8 cellular contexts compared by ENCODE assay signal in genomic region chr19:41706741-41707501, GRCh38. TPM values are rescaled to one million over a fixed set of nuclear protein-coding genes. Genes with fewer than 3 reads are reported as not detected.
DNase-seq lines count a peak whose midpoint lies in the region; ATAC-seq, FAIRE-seq and TF ChIP-seq lines count a peak whose summit lies in the region.

No MANE protein-coding gene starts in this region.

- H3K27ac ChIP-seq in HUES6 (ENCODE audit: low read depth, low read length), result no peak overlapping the region
- no peak overlapping the region for H3K27ac ChIP-seq in OCI-LY1 (ENCODE audit: low read depth, low read length, poor library complexity, severe bottlenecking)
- no peak overlapping the region for H3K27ac ChIP-seq in fibroblast of lung (ENCODE audit: insufficient read depth, low read length)
- no peak overlapping the region for H3K27ac ChIP-seq in pancreas

- peak; percentile 77 for DNase-seq in DMS53 treated with DMSO at 0.1 percent for 48 hours (lab: John Stamatoyannopoulos, UW; ENCODE audit: unreplicated experiment)
- DNase-seq in activated T-cell treated with anti-CD3 and anti-CD28 coated beads for 24 hours (ENCODE audit: low read depth), result peak; percentile 58
- peak in 1 of 2 donors; percentile 3 for DNase-seq in fibroblast of lung (ENCODE audit: low read depth in 2 of 2)
- DNase-seq in pancreas, result peak; percentile 54 to 88 (median 76)

- H3K9me3 ChIP-seq in HUES6 (ENCODE audit: control insufficient read depth, insufficient read depth, low read depth, low read length) (no peaks in the 10 kb centered on the region), OCI-LY1 (ENCODE audit: low read length) (no peaks in the 10 kb centered on the region), fibroblast of lung (ENCODE audit: control insufficient read depth, insufficient read depth, low read depth, low read length) (no peaks in the 10 kb centered on the region), pancreas (no peaks in the 10 kb centered on the region)

- no peak for FAIRE-seq in pancreas (lab: Jason Lieb, UNC)

- H3K36me3 ChIP-seq in HUES6 (ENCODE audit: control insufficient read depth, insufficient read depth, low read length) (no peaks in the 10 kb centered on the region), OCI-LY1 (ENCODE audit: insufficient read depth, low read length) (no peaks in the 10 kb centered on the region), fibroblast of lung (ENCODE audit: control insufficient read depth, insufficient read depth, low read length) (no peaks in the 10 kb centered on the region), pancreas (no peaks in the 10 kb centered on the region)

- 12 to 15% methylated on average over 24 to 26 of the region's 26 CpGs for WGBS in pancreas, 2 donors

- H3K4me2 ChIP-seq in OCI-LY1 (ENCODE audit: low read length), result peak overlapping the region; percentile 54
- H3K4me2 ChIP-seq in fibroblast of lung (ENCODE audit: extremely low read depth, insufficient read depth, low read length), result no peak overlapping the region

- TF ChIP-seq CTCF in OCI-LY1 (IDR thresholded peaks at IDR 0.05; ENCODE audit: low read length) (peak; percentile 100), fibroblast of lung (conservative IDR thresholded peaks at IDR 0.05 in 1 of 2, IDR thresholded peaks at IDR 0.05 in 1 of 2; ENCODE audit: low read depth in 1 of 2, low read length in 2 of 2) (peak; percentile 28 to 45), pancreas (IDR thresholded peaks at IDR 0.05) (peak; percentile 73 to 96 (median 90))

- ATAC-seq in pancreas, result peak; percentile 95 to 97 (median 96)
- ATAC-seq in HG03378 (IDR thresholded peaks at IDR 0.05; ENCODE audit: unreplicated experiment), result no peak
- ATAC-seq in HG03432 (IDR thresholded peaks at IDR 0.05; ENCODE audit: unreplicated experiment), result no peak

- no peak overlapping the region for H3K9ac ChIP-seq in HUES6 (ENCODE audit: low read length)
- no peak overlapping the region for H3K9ac ChIP-seq in OCI-LY1 (ENCODE audit: low read length)
- no peak overlapping the region for H3K9ac ChIP-seq in fibroblast of lung (ENCODE audit: insufficient read depth, low read length)

- H3K79me2 ChIP-seq in OCI-LY1 (ENCODE audit: insufficient read depth, low read length) (no peaks in the 10 kb centered on the region), fibroblast of lung (ENCODE audit: control insufficient read depth, insufficient read depth, low read length) (no peaks in the 10 kb centered on the region)

- H3F3A ChIP-seq in OCI-LY1 (ENCODE audit: insufficient read depth, low read length), result no peaks in the 10 kb centered on the region

- H3K27me3 ChIP-seq in HUES6 (ENCODE audit: control insufficient read depth, insufficient read depth, low read length) (peaks cover 46% of the 10 kb centered on the region), OCI-LY1 (ENCODE audit: insufficient read depth, low read length) (no peaks in the 10 kb centered on the region; the same call in 1 of the 2 replicates), fibroblast of lung (ENCODE audit: control insufficient read depth, insufficient read depth, low read length) (no peaks in the 10 kb centered on the region), pancreas (no peaks in the 10 kb centered on the region)

- H3K4me3 ChIP-seq in HUES6 (ENCODE audit: low read depth, low read length) (peak overlapping the region; percentile 61), OCI-LY1 (ENCODE audit: low read depth, low read length, poor library complexity, severe bottlenecking) (peak overlapping the region; percentile 34), fibroblast of lung (replicated peaks in 1 of 4; ENCODE audit: control extremely low read depth in 1 of 4, insufficient read depth in 1 of 4, low read depth in 3 of 4, low read length in 4 of 4) (no peak overlapping the region), pancreas (peak overlapping the region in 2 of 4 donors; percentile 33 to 44)

- H4K20me1 ChIP-seq in OCI-LY1 (ENCODE audit: insufficient read depth, low read length) (no peaks in the 10 kb centered on the region), fibroblast of lung (ENCODE audit: control insufficient read depth, extremely low read depth, insufficient read depth, low read length) (no peaks in the 10 kb centered on the region)

- H3K9me2 ChIP-seq in OCI-LY1 (ENCODE audit: low read depth, low read length), result no peaks in the 10 kb centered on the region

- intact Hi-C loops in pancreas (cut with DNase I), result no loop called here

- no peak overlapping the region for H2AFZ ChIP-seq in OCI-LY1 (ENCODE audit: low read length)
- no peak overlapping the region for H2AFZ ChIP-seq in fibroblast of lung (ENCODE audit: low read length)

- H3K4me1 ChIP-seq in HUES6 (ENCODE audit: control insufficient read depth, insufficient read depth, low read length), result no peaks in the 10 kb centered on the region
- H3K4me1 ChIP-seq in OCI-LY1 (ENCODE audit: insufficient read depth, low read length, severe bottlenecking), result no peaks in the 10 kb centered on the region
- no peaks in the 10 kb centered on the region for H3K4me1 ChIP-seq in fibroblast of lung (ENCODE audit: control insufficient read depth, extremely low read depth, insufficient read depth, low read length)
- no peaks in the 10 kb centered on the region for H3K4me1 ChIP-seq in pancreas

RNA-seq across cellular contexts. Expression of gene CEACAM5, which starts 1.5 kb away (rescaled TPM):
- not detected in 2 replicates for total RNA-seq in fibroblast of lung
- polyA plus RNA-seq in fibroblast of lung, result not detected in 2 replicates
- not detected in 2 replicates for polyA plus RNA-seq in fibroblast of lung (2012)
- polyA minus RNA-seq in fibroblast of lung (ENCODE audit: low replicate concordance), result not detected in 2 replicates
- 1 to 10 TPM in 1 of 6 donors, under 1 TPM in 2, not detected in 3; 0.12 to 5.8 (median 0.32) TPM for total RNA-seq in pancreas
- under 1 TPM; 0.02 to 0.30 TPM for polyA plus RNA-seq in pancreas

RNA-seq across cellular contexts. Expression of gene CEACAM7, which starts 18.9 kb away (rescaled TPM):
- not detected in 2 replicates for total RNA-seq in fibroblast of lung
- not detected in 2 replicates for polyA plus RNA-seq in fibroblast of lung
- polyA plus RNA-seq in fibroblast of lung (2012), result not detected in 2 replicates
- not detected in 2 replicates for polyA minus RNA-seq in fibroblast of lung (ENCODE audit: low replicate concordance)
- total RNA-seq in pancreas, result 1 to 10 TPM; 1.5 to 6.4 (median 2.6) TPM
- polyA plus RNA-seq in pancreas, result 1 to 10 TPM; 1.2 to 3.8 TPM

RNA-seq across cellular contexts. Expression of gene CEACAM6, which starts 48.4 kb away (rescaled TPM):
- total RNA-seq in fibroblast of lung (not detected in 2 replicates), pancreas (1 to 10 TPM; 3.6 to 9.0 (median 8.0) TPM)
- polyA plus RNA-seq in fibroblast of lung (not detected in 2 replicates), pancreas (1 to 10 TPM in 1 of 2 donors, under 1 TPM in 1; 0.68 to 1.7 TPM)
- not detected in 2 replicates for polyA plus RNA-seq in fibroblast of lung (2012)
- polyA minus RNA-seq in fibroblast of lung (ENCODE audit: low replicate concordance), result not detected in 2 replicates

Comparison
In these comparisons a context has a peak if more than half of its experiments do, and no peak if none do; other contexts are left out.
1. H3K4me3 ChIP-seq: peak in HUES6 (single experiment) and OCI-LY1 (single experiment); none in fibroblast of lung (0 of 4).
2. CTCF ChIP-seq: peak in every context shown above with its lines; median percentile 100 in OCI-LY1; 90 in pancreas; 36 in fibroblast of lung.
3. ATAC-seq: peak in pancreas (4 of 4); none in HG03378 (single experiment) and HG03432 (single experiment).